In the genomic region with DNA sequence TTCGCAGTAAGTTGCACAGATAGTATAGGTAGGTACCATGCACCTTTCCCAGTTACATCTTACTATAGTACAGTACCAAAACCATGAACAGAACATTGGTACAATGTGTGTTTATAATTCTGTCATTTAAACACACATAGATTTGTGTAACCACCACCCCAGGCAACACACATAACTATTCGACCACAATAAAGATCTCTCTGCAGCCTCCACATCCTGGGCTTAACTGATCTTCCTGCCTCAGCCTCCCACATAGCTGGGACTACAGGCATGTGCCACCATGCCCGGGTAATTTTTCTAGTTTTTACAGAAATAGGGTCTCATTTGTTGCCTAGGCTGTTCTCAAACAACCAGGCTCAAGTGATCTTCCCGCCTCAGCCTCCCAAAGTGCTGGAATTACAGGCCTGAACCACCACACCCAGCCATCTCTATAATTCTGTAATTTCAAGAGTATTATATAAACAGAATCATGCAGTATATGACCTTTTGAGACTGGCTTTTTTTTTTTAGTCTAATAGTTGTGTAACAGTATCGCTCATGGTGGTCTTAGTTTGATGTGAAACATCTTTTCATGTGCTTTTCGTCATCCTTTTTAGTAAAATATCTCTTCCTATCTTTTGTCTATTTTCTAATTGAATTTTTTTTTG, we compare ENCODE assay signal across 18 cellular contexts. TPM values are rescaled to one million over a fixed set of nuclear protein-coding genes. Genes with fewer than 3 reads are reported as not detected.
DNase-seq lines count a peak whose midpoint lies in the region; ATAC-seq and TF ChIP-seq lines count a peak whose summit lies in the region.
"Had no signal": no experiment of that assay in that cellular context is flagged by ENCODE, and none has a peak within 500 bp of the region (broad histone marks: within the 10 kb centered on the region; RNA-seq: fewer than 3 reads in every experiment).

No MANE protein-coding gene starts in this region.

- peak overlapping the region; percentile 87 for H3K27ac Mint-ChIP-seq in CD8-positive, alpha-beta T cell
- H3K27ac Mint-ChIP-seq in activated naive CD4-positive, alpha-beta T cell treated with anti-CD3 and anti-CD28 coated beads, Interleukin-2, amount 50 U/mL, for 24 hours, result peak overlapping the region; percentile 84
- H3K27ac Mint-ChIP-seq in naive thymus-derived CD4-positive, alpha-beta T cell, result peak overlapping the region; percentile 57 to 91 (median 83)

- no peak overlapping the region for H3K56ac ChIP-seq in mesendoderm (ENCODE audit: low read length)

- H4K8ac ChIP-seq in mesendoderm (ENCODE audit: low read depth, low read length), result no peak overlapping the region

- H2BK15ac ChIP-seq in mesendoderm (replicated peaks; ENCODE audit: low read depth), result no peak overlapping the region

- H3K18ac ChIP-seq in mesendoderm (ENCODE audit: low read length), result no peak overlapping the region

- no peaks in the 10 kb centered on the region for H4K20me1 ChIP-seq in Loucy (ENCODE audit: insufficient read depth, low read length, poor library complexity, severe bottlenecking)

- no peak overlapping the region for H2AFZ ChIP-seq in Loucy (ENCODE audit: low read length)
- H2AFZ ChIP-seq: parathyroid adenoma had no signal

- H4K5ac ChIP-seq in mesendoderm (ENCODE audit: low read length), result no peak overlapping the region

- H3K4ac ChIP-seq in mesendoderm (ENCODE audit: low read depth, low read length), result no peak overlapping the region

- H3K79me1 ChIP-seq in mesendoderm (ENCODE audit: low read length), result no peaks in the 10 kb centered on the region

- H2AK5ac ChIP-seq in mesendoderm (ENCODE audit: low read length), result no peak overlapping the region

- H2BK5ac ChIP-seq in mesendoderm (ENCODE audit: low read length), result no peak overlapping the region

- no peak for TF ChIP-seq CTCF in CD8-positive, alpha-beta T cell (IDR thresholded peaks at IDR 0.05)
- TF ChIP-seq CTCF in Loucy (conservative IDR thresholded peaks at IDR 0.05; ENCODE audit: low read length), result no peak

- no peaks in the 10 kb centered on the region for H3K9me3 Mint-ChIP-seq in CD8-positive, alpha-beta T cell
- H3K9me3 Mint-ChIP-seq in activated naive CD4-positive, alpha-beta T cell treated with anti-CD3 and anti-CD28 coated beads, Interleukin-2, amount 50 U/mL, for 24 hours, result no peaks in the 10 kb centered on the region
- H3K9me3 Mint-ChIP-seq in naive thymus-derived CD4-positive, alpha-beta T cell, result peaks cover 0 to 5% (median 0%) of the 10 kb centered on the region in 11 donors

- peaks cover 31% of the 10 kb centered on the region for H3K4me1 ChIP-seq in CD8-positive, alpha-beta T cell (ENCODE audit: insufficient read depth, low read length)
- H3K4me1 ChIP-seq in Loucy (ENCODE audit: insufficient read depth, low read length, poor library complexity, severe bottlenecking) (peaks cover 46% of the 10 kb centered on the region), mesendoderm (ENCODE audit: control insufficient read depth, low read depth, low read length) (no peaks in the 10 kb centered on the region)
- H3K4me1 ChIP-seq in naive thymus-derived CD4-positive, alpha-beta T cell (ENCODE audit: control insufficient read depth in 2 of 2, insufficient read depth in 2 of 2, low read length in 2 of 2), result peaks cover 22 to 25% of the 10 kb centered on the region in 2 donors
- H3K4me1 ChIP-seq: lower lobe of right lung, parathyroid adenoma had no signal

- H3K79me2 ChIP-seq in Loucy (ENCODE audit: insufficient read depth, low read length), result peaks cover 19% of the 10 kb centered on the region
- H3K79me2 ChIP-seq in mesendoderm (ENCODE audit: control insufficient read depth, insufficient read depth, low read length), result no peaks in the 10 kb centered on the region
- H3K79me2 ChIP-seq: parathyroid adenoma had no signal

- H3K4me1 Mint-ChIP-seq in CD8-positive, alpha-beta T cell (ENCODE audit: low read depth), result peaks cover 36% of the 10 kb centered on the region
- peaks cover 46% of the 10 kb centered on the region for H3K4me1 Mint-ChIP-seq in activated naive CD4-positive, alpha-beta T cell treated with anti-CD3 and anti-CD28 coated beads, Interleukin-2, amount 50 U/mL, for 24 hours
- peaks cover 21 to 55% (median 42%) of the 10 kb centered on the region in 7 donors for H3K4me1 Mint-ChIP-seq in naive thymus-derived CD4-positive, alpha-beta T cell

- H3K4me2 ChIP-seq in Loucy (ENCODE audit: low read depth, low read length, poor library complexity, severe bottlenecking), result peak overlapping the region; percentile 73
- H3K4me2 ChIP-seq in mesendoderm (ENCODE audit: low read length), result no peak overlapping the region

- H3K27me3 ChIP-seq in CD8-positive, alpha-beta T cell (ENCODE audit: insufficient read depth, low read length), result no peaks in the 10 kb centered on the region
- H3K27me3 ChIP-seq in Loucy (ENCODE audit: insufficient read depth, low read length, poor library complexity, severe bottlenecking) (no peaks in the 10 kb centered on the region), mesendoderm (ENCODE audit: insufficient read depth, low read length, poor library complexity) (no peaks in the 10 kb centered on the region)
- no peaks in the 10 kb centered on the region for H3K27me3 ChIP-seq in naive thymus-derived CD4-positive, alpha-beta T cell (ENCODE audit: control insufficient read depth in 2 of 2, insufficient read depth in 2 of 2, low read length in 2 of 2)
- H3K27me3 ChIP-seq: heart left ventricle had no signal

- H3K27ac ChIP-seq in CD8-positive, alpha-beta T cell (ENCODE audit: low read depth, low read length), result no peak overlapping the region
- H3K27ac ChIP-seq in naive thymus-derived CD4-positive, alpha-beta T cell (ENCODE audit: low read depth, low read length), result peak overlapping the region; percentile 5
- H3K27ac ChIP-seq in mesendoderm (ENCODE audit: low read depth, low read length), result no peak overlapping the region
- H3K27ac ChIP-seq: heart left ventricle, lower lobe of right lung, parathyroid adenoma had no signal

- H3K36me3 ChIP-seq in CD8-positive, alpha-beta T cell (ENCODE audit: insufficient read depth, low read length), result peaks cover 18% of the 10 kb centered on the region
- peaks cover 33% of the 10 kb centered on the region for H3K36me3 ChIP-seq in Loucy (ENCODE audit: insufficient read depth, low read length)
- H3K36me3 ChIP-seq in naive thymus-derived CD4-positive, alpha-beta T cell (ENCODE audit: control insufficient read depth in 2 of 3, insufficient read depth in 3 of 3, low read length in 3 of 3), result peaks cover 5 to 14% (median 14%) of the 10 kb centered on the region in 3 experiments
- no peaks in the 10 kb centered on the region for H3K36me3 ChIP-seq in mesendoderm (ENCODE audit: control insufficient read depth, insufficient read depth, low read length)

- no peak overlapping the region for H3K4me3 Mint-ChIP-seq in CD8-positive, alpha-beta T cell
- H3K4me3 Mint-ChIP-seq in activated naive CD4-positive, alpha-beta T cell treated with anti-CD3 and anti-CD28 coated beads, Interleukin-2, amount 50 U/mL, for 24 hours, result peak overlapping the region; percentile 59
- H3K4me3 Mint-ChIP-seq in naive thymus-derived CD4-positive, alpha-beta T cell, result peak overlapping the region in 9 of 10 donors; percentile 11 to 81 (median 53)

- H3K9me2 ChIP-seq in Loucy (replicated peaks; ENCODE audit: low read depth, low read length), result no peaks in the 10 kb centered on the region

- no peaks in the 10 kb centered on the region for H3K27me3 Mint-ChIP-seq in CD8-positive, alpha-beta T cell (ENCODE audit: low read depth)
- no peaks in the 10 kb centered on the region for H3K27me3 Mint-ChIP-seq in activated naive CD4-positive, alpha-beta T cell treated with anti-CD3 and anti-CD28 coated beads, Interleukin-2, amount 50 U/mL, for 24 hours
- no peaks in the 10 kb centered on the region for H3K27me3 Mint-ChIP-seq in naive thymus-derived CD4-positive, alpha-beta T cell

- H3K23ac ChIP-seq in mesendoderm (ENCODE audit: low read length), result no peak overlapping the region

- H3F3A ChIP-seq in Loucy (ENCODE audit: low read depth), result 0 out of 2 replicates have a peak, but pooled peaks cover 6% of the 10 kb centered on the region

- H3K4me3 ChIP-seq in CD8-positive, alpha-beta T cell (ENCODE audit: low read depth, low read length), result no peak overlapping the region
- H3K4me3 ChIP-seq in Loucy (ENCODE audit: low read length, poor library complexity, severe bottlenecking) (peak overlapping the region; percentile 56), mesendoderm (ENCODE audit: low read length) (no peak overlapping the region)
- no peak overlapping the region for H3K4me3 ChIP-seq in naive thymus-derived CD4-positive, alpha-beta T cell (ENCODE audit: low read length)
- H3K4me3 ChIP-seq: heart left ventricle, lower lobe of right lung had no signal

- peak; percentile 62 for ATAC-seq in CD8-positive, alpha-beta T cell
- ATAC-seq in naive thymus-derived CD4-positive, alpha-beta T cell, result peak; percentile 66
- ATAC-seq in left ventricle myocardium superior (no peak), HG02870 (IDR thresholded peaks at IDR 0.05; ENCODE audit: unreplicated experiment) (no peak)
- ATAC-seq: heart left ventricle, lower lobe of right lung, PC-3 had no signal

- H3K9ac ChIP-seq in Loucy (ENCODE audit: low read depth, low read length, poor library complexity, severe bottlenecking), result peak overlapping the region; percentile 64
- no peak overlapping the region for H3K9ac ChIP-seq in mesendoderm (ENCODE audit: low read length)
- H3K9ac ChIP-seq: parathyroid adenoma had no signal

- intact Hi-C loops in CD8-positive, alpha-beta T cell (cut with DNase I, micrococcal nuclease), result no loop called here
- intact Hi-C loops in naive thymus-derived CD4-positive, alpha-beta T cell (cut with micrococcal nuclease), result loop anchor here in 1 of 2 donors (1.0 kb wide), 1 partner anchor 9 kb away; no protein-coding TSS in a partner anchor
- intact Hi-C loops in left ventricle myocardium superior (cut with micrococcal nuclease), result no loop called here

- DNase-seq in CD8-positive, alpha-beta T cell, result no peak
- peak in 5 of 9 donors; percentile 22 to 37 (median 27) for DNase-seq in naive thymus-derived CD4-positive, alpha-beta T cell
- DNase-seq in left ventricle myocardium superior (no peak), iPS-NIHi7 (ENCODE audit: extremely low spot score) (no peak), mesendoderm (no peak)
- DNase-seq: activated CD4-positive, CD25-positive, alpha-beta regulatory T cell; cerebellar nuclear complex; heart left ventricle; lower lobe of right lung; NCI-H1417 treated with DMSO at 0.1 percent for 48 hours; NCI-H2171 treated with DMSO at 0.1 percent for 48 hours; NCI-H774; PC-3 had no signal

- CTCF ChIA-PET in CD8-positive, alpha-beta T cell (lab: Charles Lee), result interaction anchor here (0.6 kb wide), 1 partner anchor 17 kb away, joined by 3 read pairs; no protein-coding TSS in a partner anchor
- CTCF ChIA-PET in naive thymus-derived CD4-positive, alpha-beta T cell (lab: Charles Lee), result interaction anchor here (0.8 kb wide), 1 partner anchor 11 kb away, joined by 3 read pairs; no protein-coding TSS in a partner anchor

- peaks cover 43% of the 10 kb centered on the region for H3K36me3 Mint-ChIP-seq in CD8-positive, alpha-beta T cell
- peaks cover 16% of the 10 kb centered on the region for H3K36me3 Mint-ChIP-seq in activated naive CD4-positive, alpha-beta T cell treated with anti-CD3 and anti-CD28 coated beads, Interleukin-2, amount 50 U/mL, for 24 hours
- H3K36me3 Mint-ChIP-seq in naive thymus-derived CD4-positive, alpha-beta T cell, result peaks cover 5 to 35% (median 24%) of the 10 kb centered on the region in 5 donors

- POLR2A ChIA-PET in CD8-positive, alpha-beta T cell (lab: Charles Lee), result interaction anchor here (0.9 to 4.2 kb wide), 2 partner anchors 13 to 19 kb away, joined by 3 to 31 read pairs; partner anchors contain the start of gene TMF1
- POLR2A ChIA-PET in naive thymus-derived CD4-positive, alpha-beta T cell (lab: Charles Lee), result interaction anchor here (0.7 to 4.4 kb wide), 3 partner anchors 8 to 25 kb away, joined by 3 to 24 read pairs (median 4); partner anchors contain the start of gene TMF1

- H3K9me3 ChIP-seq in CD8-positive, alpha-beta T cell (ENCODE audit: low read length), result no peaks in the 10 kb centered on the region
- H3K9me3 ChIP-seq in Loucy (ENCODE audit: insufficient read depth, low read depth, low read length), result no peaks in the 10 kb centered on the region
- H3K9me3 ChIP-seq in naive thymus-derived CD4-positive, alpha-beta T cell (ENCODE audit: control insufficient read depth in 2 of 3, low read length in 3 of 3), result no peaks in the 10 kb centered on the region
- H3K9me3 ChIP-seq: heart left ventricle, lower lobe of right lung had no signal

- no CpG with 5 or more reads among the region's 6 CpGs for WGBS in mesendoderm (ENCODE audit: extremely low coverage, insufficient coverage, low lambda C conversion rate)

- H2BK120ac ChIP-seq in mesendoderm (ENCODE audit: low read depth, low read length), result no peak overlapping the region

RNA-seq across cellular contexts. Expression of gene TMF1, which starts 13.3 kb away (rescaled TPM):
- total RNA-seq in CD8-positive, alpha-beta T cell, result 100 to 1,000 TPM in 1 of 2 experiments, 10 to 100 TPM in 1; 97.9 to 103 TPM
- total RNA-seq in naive thymus-derived CD4-positive, alpha-beta T cell, result 10 to 100 TPM; 41.3 to 71.8 (median 52.8) TPM
- polyA plus RNA-seq in naive thymus-derived CD4-positive, alpha-beta T cell, result 10 to 100 TPM; 36.1 to 37.8 TPM
- 18.9 TPM for total RNA-seq in left ventricle myocardium superior
- 10.9 TPM for polyA plus RNA-seq in mesendoderm (2013, experiment 1 of 2)
- 11.2 TPM for polyA plus RNA-seq in mesendoderm (2013, experiment 2 of 2)

RNA-seq across cellular contexts. Expression of gene UBA3, which starts 14.7 kb away (rescaled TPM):
- total RNA-seq in CD8-positive, alpha-beta T cell, result 10 to 100 TPM; 35.0 to 43.5 TPM
- total RNA-seq in naive thymus-derived CD4-positive, alpha-beta T cell, result 100 to 1,000 TPM in 1 of 5 experiments, 10 to 100 TPM in 4; 51.1 to 120 (median 70.8) TPM
- 10 to 100 TPM; 36.6 to 44.8 TPM for polyA plus RNA-seq in naive thymus-derived CD4-positive, alpha-beta T cell
- 93.4 TPM for total RNA-seq in left ventricle myocardium superior
- 54.4 TPM for polyA plus RNA-seq in mesendoderm (2013, experiment 1 of 2)
- 53.9 TPM for polyA plus RNA-seq in mesendoderm (2013, experiment 2 of 2)

RNA-seq across cellular contexts. Expression of gene ARL6IP5, which starts 19.3 kb away (rescaled TPM):
- total RNA-seq in CD8-positive, alpha-beta T cell, result 10 to 100 TPM; 44.8 to 52.9 TPM
- total RNA-seq in naive thymus-derived CD4-positive, alpha-beta T cell, result 100 to 1,000 TPM in 4 of 5 experiments, 10 to 100 TPM in 1; 75.8 to 226 (median 119) TPM
- 100 to 1,000 TPM; 330 to 457 TPM for polyA plus RNA-seq in naive thymus-derived CD4-positive, alpha-beta T cell
- 214 TPM for total RNA-seq in left ventricle myocardium superior
- 21.1 TPM for polyA plus RNA-seq in mesendoderm (2013, experiment 1 of 2)
- polyA plus RNA-seq in mesendoderm (2013, experiment 2 of 2), result 21.6 TPM

RNA-seq across cellular contexts. Expression of gene EOGT, which starts 52.0 kb away (rescaled TPM):
- total RNA-seq in CD8-positive, alpha-beta T cell, result 10 to 100 TPM in 1 of 2 experiments, 1 to 10 TPM in 1; 9.9 to 15.2 TPM
- 10 to 100 TPM; 10.1 to 19.1 (median 13.1) TPM for total RNA-seq in naive thymus-derived CD4-positive, alpha-beta T cell
- polyA plus RNA-seq in naive thymus-derived CD4-positive, alpha-beta T cell, result 10 to 100 TPM in 1 of 2 donors, 1 to 10 TPM in 1; 6.8 to 10.5 TPM
- 17.1 TPM for total RNA-seq in left ventricle myocardium superior
- polyA plus RNA-seq in mesendoderm (2013, experiment 1 of 2), result 87.2 TPM
- 82.9 TPM for polyA plus RNA-seq in mesendoderm (2013, experiment 2 of 2)

RNA-seq across cellular contexts. Expression of gene LMOD3, which starts 57.0 kb away (rescaled TPM):
- not detected for total RNA-seq in CD8-positive, alpha-beta T cell
- total RNA-seq in naive thymus-derived CD4-positive, alpha-beta T cell, result not detected
- polyA plus RNA-seq in naive thymus-derived CD4-positive, alpha-beta T cell, result under 1 TPM in 1 of 2 donors, not detected in 1; 0.05 TPM
- 162 TPM for total RNA-seq in left ventricle myocardium superior
- polyA plus RNA-seq in mesendoderm (2013, experiment 1 of 2), result not detected
- not detected for polyA plus RNA-seq in mesendoderm (2013, experiment 2 of 2)
- total RNA-seq: PC-3, subcutaneous adipose tissue had no signal

Comparison
In these comparisons a context has a peak if more than half of its experiments do, and no peak if none do; other contexts are left out.
1. ATAC-seq: peak in CD8-positive, alpha-beta T cell (single experiment) and naive thymus-derived CD4-positive, alpha-beta T cell (single experiment); none in left ventricle myocardium superior (single experiment) and HG02870 (single experiment).
2. DNase-seq: peak in naive thymus-derived CD4-positive, alpha-beta T cell (5 of 9); none in CD8-positive, alpha-beta T cell (0 of 7), left ventricle myocardium superior (single experiment), iPS-NIHi7 (single experiment) and mesendoderm (single experiment).
3. Peak in every context shown above with its lines, with median percentiles within 50 percentile points of each other: H3K27ac Mint-ChIP-seq.